Comparison of ENCODE assay signal across 9 cellular contexts in the genomic region with DNA sequence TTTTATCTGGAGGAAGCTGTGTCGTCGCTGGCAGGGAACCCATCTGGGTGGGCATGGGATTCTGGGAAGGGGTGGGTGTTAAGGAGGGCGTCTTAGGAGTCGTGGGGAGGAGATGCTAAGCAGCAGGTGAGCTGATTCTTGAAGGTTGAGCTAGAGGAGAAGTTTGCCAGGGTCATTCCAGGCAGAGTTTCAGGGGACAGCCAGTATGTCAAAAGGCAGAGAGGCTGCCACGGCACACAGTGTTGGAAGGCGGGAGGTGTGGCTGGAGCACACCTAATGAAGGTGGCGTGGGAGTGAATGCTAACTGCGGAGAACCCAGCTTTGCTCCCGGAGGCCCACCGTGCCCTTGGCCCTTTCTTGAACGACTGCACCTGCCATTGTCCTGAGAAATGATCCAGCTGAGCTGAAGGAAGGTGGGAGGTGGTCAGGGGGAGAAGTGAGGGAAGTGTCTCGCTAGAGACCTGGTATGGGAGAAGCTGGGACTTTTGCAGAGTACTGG. TPM values are rescaled to one million over a fixed set of nuclear protein-coding genes. Genes with fewer than 3 reads are reported as not detected.
DNase-seq lines count a peak whose midpoint lies in the region; FAIRE-seq and TF ChIP-seq lines count a peak whose summit lies in the region.
"Had no signal": no experiment of that assay in that cellular context is flagged by ENCODE, and none has a peak within 500 bp of the region (broad histone marks: within the 10 kb centered on the region; RNA-seq: fewer than 3 reads in every experiment).

No MANE protein-coding gene starts in this region.

- no peaks in the 10 kb centered on the region for H3K9me3 Mint-ChIP-seq in CD4-positive, alpha-beta memory T cell
- H3K9me3 Mint-ChIP-seq in osteocyte (ENCODE audit: unreplicated experiment): no peaks in the 10 kb centered on the region

- H3K36me3 Mint-ChIP-seq in CD4-positive, alpha-beta memory T cell: peaks cover 0 to 20% of the 10 kb centered on the region in 2 donors
- no peaks in the 10 kb centered on the region for H3K36me3 Mint-ChIP-seq in osteocyte (ENCODE audit: unreplicated experiment)

- BruUV-seq in OCI-LY7 (replicated peaks; lab: Mats Ljungman, UMichigan) (no TSS peak), endothelial cell of umbilical vein (replicated peaks; lab: Mats Ljungman, UMichigan) (no TSS peak)

- POLR2A ChIA-PET in CD4-positive, alpha-beta memory T cell (lab: Charles Lee; ENCODE audit: partially characterized antibody): interaction anchor here (0.8 to 4.3 kb wide), 6 partner anchors 8 to 147 kb away, joined by 3 to 41 read pairs (median 6); a partner anchor contains a TSS
- POLR2A ChIA-PET in OCI-LY7 (lab: Charles Lee): interaction anchor here (0.7 kb wide), 1 partner anchor 23 kb away, joined by 3 read pairs; no protein-coding TSS in a partner anchor
- POLR2A ChIA-PET in endothelial cell of umbilical vein (lab: Charles Lee): no interaction called here
- POLR2A ChIA-PET in HEK293T (lab: Yijun Ruan, JAX): interaction anchor here (1.6 kb wide), 1 partner anchor 126 kb away, joined by 3 read pairs; no protein-coding TSS in a partner anchor

- H3K4me3 Mint-ChIP-seq in CD4-positive, alpha-beta memory T cell: peak overlapping the region; percentile 86 to 94 (median 90)
- H3K4me3 Mint-ChIP-seq in osteocyte (ENCODE audit: unreplicated experiment): peak overlapping the region; percentile 80

- TF ChIP-seq CTCF in OCI-LY7 (conservative IDR thresholded peaks at IDR 0.05; ENCODE audit: low read length) (no peak), endothelial cell of umbilical vein (IDR thresholded peaks at IDR 0.05; ENCODE audit: extremely low read depth in 1 of 2, insufficient read depth in 1 of 2, low read depth in 1 of 2, low read length in 2 of 2) (no peak), osteocyte (IDR thresholded peaks at IDR 0.05) (no peak)

- peak overlapping the region; percentile 47 to 80 for H3K4me3 ChIP-seq in CD4-positive, alpha-beta memory T cell (ENCODE audit: low read length in 2 of 2)
- H3K4me3 ChIP-seq in OCI-LY7 (ENCODE audit: low read depth, low read length, poor library complexity, severe bottlenecking) (peak overlapping the region; percentile 99), endothelial cell of umbilical vein (replicated peaks in 1 of 3; ENCODE audit: insufficient read depth in 1 of 3, low read depth in 1 of 3, low read length in 3 of 3) (peak overlapping the region in 2 of 3 experiments; percentile 74 to 98)

- peak overlapping the region; percentile 82 for H3K27ac ChIP-seq in CD4-positive, alpha-beta memory T cell (ENCODE audit: low read depth, low read length)
- H3K27ac ChIP-seq in OCI-LY7 (ENCODE audit: low read depth, low read length, poor library complexity, severe bottlenecking) (no peak overlapping the region), endothelial cell of umbilical vein (ENCODE audit: insufficient read depth, low read depth, low read length) (no peak overlapping the region)

- peaks cover 12% of the 10 kb centered on the region; the same call in 1 of the 2 replicates for H4K20me1 ChIP-seq in OCI-LY7 (ENCODE audit: insufficient read depth, low read length)
- H4K20me1 ChIP-seq in endothelial cell of umbilical vein (replicated peaks; ENCODE audit: control insufficient read depth, extremely low read depth, insufficient read depth, low read length): no peaks in the 10 kb centered on the region

- no peaks in the 10 kb centered on the region for H3K27me3 ChIP-seq in CD4-positive, alpha-beta memory T cell (ENCODE audit: insufficient read depth, low read length)
- no peaks in the 10 kb centered on the region for H3K27me3 ChIP-seq in endothelial cell of umbilical vein (ENCODE audit: control insufficient read depth in 2 of 2, insufficient read depth in 2 of 2, low read length in 2 of 2)

- no peaks in the 10 kb centered on the region for H3K9me1 ChIP-seq in endothelial cell of umbilical vein (replicated peaks; ENCODE audit: control insufficient read depth, extremely low read depth, insufficient read depth, low read length)

- no peaks in the 10 kb centered on the region for H3K9me3 ChIP-seq in CD4-positive, alpha-beta memory T cell (ENCODE audit: control insufficient read depth in 1 of 2, low read length in 2 of 2)
- H3K9me3 ChIP-seq in OCI-LY7 (ENCODE audit: low read length): no peaks in the 10 kb centered on the region
- H3K9me3 ChIP-seq in endothelial cell of umbilical vein (replicated peaks; ENCODE audit: control insufficient read depth, insufficient read depth, low read length): no peaks in the 10 kb centered on the region

- H3K4me2 ChIP-seq in OCI-LY7 (ENCODE audit: low read length) (peak overlapping the region; percentile 97), endothelial cell of umbilical vein (ENCODE audit: insufficient read depth, low read length) (peak overlapping the region; percentile 61)

- peaks cover 18% of the 10 kb centered on the region; the same call in 1 of the 2 replicates for H3K79me2 ChIP-seq in OCI-LY7 (ENCODE audit: insufficient read depth, low read depth, low read length)
- H3K79me2 ChIP-seq in endothelial cell of umbilical vein (ENCODE audit: control insufficient read depth, insufficient read depth, low read length): peaks cover 45% of the 10 kb centered on the region

- H3K9me2 ChIP-seq in OCI-LY7 (ENCODE audit: insufficient read depth, low read length): no peaks in the 10 kb centered on the region

- DNase-seq in CD4-positive, alpha-beta memory T cell: no peak
- DNase-seq in OCI-LY7 (ENCODE audit: low spot score) (no peak), endothelial cell of umbilical vein (ENCODE audit: low read depth, low spot score) (no peak), osteocyte (ENCODE audit: extremely low spot score, unreplicated experiment) (no peak), COR-L47 (lab: John Stamatoyannopoulos, UW) (no peak), HEK293T (ENCODE audit: extremely low spot score) (no peak), G401 (ENCODE audit: low spot score) (no peak), OCI-M1 (lab: John Stamatoyannopoulos, UW) (no peak)
- DNase-seq: stimulated activated CD4-positive, alpha-beta T cell treated with anti-CD3 and anti-CD28 coated beads, Interleukin-2, amount 100 ng/mL, for 48 hours had no signal

- H3K27me3 Mint-ChIP-seq in CD4-positive, alpha-beta memory T cell: no peaks in the 10 kb centered on the region
- no peaks in the 10 kb centered on the region for H3K27me3 Mint-ChIP-seq in osteocyte (ENCODE audit: unreplicated experiment)

- no peak for TF ChIP-seq POLR2A in endothelial cell of umbilical vein (IDR thresholded peaks at IDR 0.05; ENCODE audit: low read depth, low read length)

- in situ Hi-C loops in G401 (cut with HindIII; ENCODE audit: low sequenced_read_pairs): no loop called here

- peaks cover 56% of the 10 kb centered on the region for H3K4me1 ChIP-seq in CD4-positive, alpha-beta memory T cell (ENCODE audit: insufficient read depth, low read length)
- H3K4me1 ChIP-seq in OCI-LY7 (ENCODE audit: insufficient read depth, low read length, poor library complexity, severe bottlenecking) (peaks cover 22% of the 10 kb centered on the region), endothelial cell of umbilical vein (ENCODE audit: control insufficient read depth, extremely low read depth, insufficient read depth, low read length) (peaks cover 24% of the 10 kb centered on the region)

- intact Hi-C loops in CD4-positive, alpha-beta memory T cell (cut with micrococcal nuclease): no loop called here
- intact Hi-C loops in OCI-LY7 (cut with micrococcal nuclease; ENCODE audit: unreplicated experiment) (no loop called here), endothelial cell of umbilical vein (cut with micrococcal nuclease) (loop anchor here (10.0 kb wide), 1 partner anchor 1286 kb away; a partner anchor contains a TSS)

- H3K4me1 Mint-ChIP-seq in CD4-positive, alpha-beta memory T cell: peaks cover 47 to 69% (median 57%) of the 10 kb centered on the region in 4 donors
- peaks cover 23% of the 10 kb centered on the region for H3K4me1 Mint-ChIP-seq in osteocyte (ENCODE audit: unreplicated experiment)

- no peak for FAIRE-seq in endothelial cell of umbilical vein (lab: Jason Lieb, UNC)

- no peaks in the 10 kb centered on the region for H3K36me3 ChIP-seq in CD4-positive, alpha-beta memory T cell (ENCODE audit: insufficient read depth, low read length)
- 0 out of 2 replicates have a peak, but pooled peaks cover 5% of the 10 kb centered on the region for H3K36me3 ChIP-seq in OCI-LY7 (ENCODE audit: insufficient read depth, low read length)
- no peaks in the 10 kb centered on the region for H3K36me3 ChIP-seq in endothelial cell of umbilical vein (ENCODE audit: control insufficient read depth in 2 of 2, extremely low read depth in 1 of 2, insufficient read depth in 2 of 2, low read length in 2 of 2)

- CTCF ChIA-PET in CD4-positive, alpha-beta memory T cell (lab: Charles Lee; ENCODE audit: partially characterized antibody): interaction anchor here (1.3 kb wide), 1 partner anchor 127 kb away, joined by 3 read pairs; no protein-coding TSS in a partner anchor
- CTCF ChIA-PET in OCI-LY7 (lab: Charles Lee; ENCODE audit: unreplicated experiment): no interaction called here
- CTCF ChIA-PET in endothelial cell of umbilical vein (lab: Charles Lee): interaction anchor here (1.0 kb wide), 1 partner anchor 103 kb away, joined by 3 read pairs; no protein-coding TSS in a partner anchor
- CTCF ChIA-PET in HEK293T (lab: Yijun Ruan, JAX): no interaction called here

- dilution Hi-C loops in endothelial cell of umbilical vein (cut with MboI; ENCODE audit: extremely low pct_ligation_motif_present, low sequenced_read_pairs): no loop called here

- peak overlapping the region; percentile 83 for H3K9ac ChIP-seq in endothelial cell of umbilical vein (replicated peaks; ENCODE audit: extremely low read depth, insufficient read depth, low read length)

- H3K27ac Mint-ChIP-seq in CD4-positive, alpha-beta memory T cell: peak overlapping the region; percentile 91 to 97 (median 95)
- no peak overlapping the region for H3K27ac Mint-ChIP-seq in osteocyte (ENCODE audit: unreplicated experiment)

- H2AFZ ChIP-seq in OCI-LY7 (ENCODE audit: low read length) (no peak overlapping the region), endothelial cell of umbilical vein (ENCODE audit: low read depth, low read length) (no peak overlapping the region)

RNA-seq across cellular contexts. Expression of a gene that starts 1.3 kb away (rescaled TPM):
- total RNA-seq in CD4-positive, alpha-beta memory T cell: 100 to 1,000 TPM; 119 to 122 TPM
- 10 to 100 TPM; 34.5 to 51.0 TPM for polyA plus RNA-seq in CD4-positive, alpha-beta memory T cell
- total RNA-seq in OCI-LY7 (2014; rRNA removed; shearing (Covaris generic)): 15.9 and 27.6 TPM in 2 replicates
- total RNA-seq in OCI-LY7 (2022) (33.9 and 41.5 TPM in 2 replicates), endothelial cell of umbilical vein (20.2 and 44.2 TPM in 2 replicates), osteocyte (101 and 110 TPM in 2 replicates)
- polyA plus RNA-seq in endothelial cell of umbilical vein: 19.2 and 25.6 TPM in 2 replicates
- polyA plus RNA-seq in endothelial cell of umbilical vein (2011; cell fraction: cytosol; rRNA removed): 20.2 and 23.6 TPM in 2 replicates
- 89.7 and 94.0 TPM in 2 replicates for polyA plus RNA-seq in endothelial cell of umbilical vein (2011; cell fraction: nucleus; rRNA removed)
- polyA plus RNA-seq in endothelial cell of umbilical vein (2012): 71.2 and 114 TPM in 2 replicates
- polyA minus RNA-seq in endothelial cell of umbilical vein: 56.6 and 57.8 TPM in 2 replicates
- 9.1 TPM for polyA minus RNA-seq in endothelial cell of umbilical vein (2011; cell fraction: cytosol; rRNA and poly(A)+ RNA removed)
- 40.2 and 54.7 TPM in 2 replicates for polyA minus RNA-seq in endothelial cell of umbilical vein (2011; cell fraction: nucleus; rRNA and poly(A)+ RNA removed)
- total RNA-seq in G401 (2014; rRNA removed; shearing (Covaris generic)): 11.0 and 38.4 TPM in 2 replicates

RNA-seq across cellular contexts. Expression of a gene that starts 26.3 kb away (rescaled TPM):
- total RNA-seq in CD4-positive, alpha-beta memory T cell: not detected
- polyA plus RNA-seq in CD4-positive, alpha-beta memory T cell: not detected
- total RNA-seq in OCI-LY7 (2014; rRNA removed; shearing (Covaris generic)): not detected in 2 replicates
- total RNA-seq in OCI-LY7 (2022): not detected in 2 replicates
- not detected in 2 replicates for total RNA-seq in endothelial cell of umbilical vein
- not detected in 2 replicates for polyA plus RNA-seq in endothelial cell of umbilical vein
- not detected in 2 replicates for polyA plus RNA-seq in endothelial cell of umbilical vein (2011; cell fraction: cytosol; rRNA removed)
- polyA plus RNA-seq in endothelial cell of umbilical vein (2011; cell fraction: nucleus; rRNA removed): not detected in 2 replicates
- polyA plus RNA-seq in endothelial cell of umbilical vein (2012): not detected in 2 replicates
- polyA minus RNA-seq in endothelial cell of umbilical vein: not detected in 2 replicates
- polyA minus RNA-seq in endothelial cell of umbilical vein (2011; cell fraction: cytosol; rRNA and poly(A)+ RNA removed): not detected
- polyA minus RNA-seq in endothelial cell of umbilical vein (2011; cell fraction: nucleus; rRNA and poly(A)+ RNA removed): not detected in 2 replicates
- not detected in 2 replicates for total RNA-seq in osteocyte
- total RNA-seq in G401 (2014; rRNA removed; shearing (Covaris generic)): not detected in 2 replicates

Comparison
In these comparisons a context has a peak if more than half of its experiments do, and no peak if none do; other contexts are left out.
1. CTCF ChIA-PET loops: an anchor here in CD4-positive, alpha-beta memory T cell (1.3 kb wide) and endothelial cell of umbilical vein (1.0 kb wide); none called in OCI-LY7 and HEK293T.